Comparison of ENCODE assay signal across 15 cellular contexts in the genomic region with DNA sequence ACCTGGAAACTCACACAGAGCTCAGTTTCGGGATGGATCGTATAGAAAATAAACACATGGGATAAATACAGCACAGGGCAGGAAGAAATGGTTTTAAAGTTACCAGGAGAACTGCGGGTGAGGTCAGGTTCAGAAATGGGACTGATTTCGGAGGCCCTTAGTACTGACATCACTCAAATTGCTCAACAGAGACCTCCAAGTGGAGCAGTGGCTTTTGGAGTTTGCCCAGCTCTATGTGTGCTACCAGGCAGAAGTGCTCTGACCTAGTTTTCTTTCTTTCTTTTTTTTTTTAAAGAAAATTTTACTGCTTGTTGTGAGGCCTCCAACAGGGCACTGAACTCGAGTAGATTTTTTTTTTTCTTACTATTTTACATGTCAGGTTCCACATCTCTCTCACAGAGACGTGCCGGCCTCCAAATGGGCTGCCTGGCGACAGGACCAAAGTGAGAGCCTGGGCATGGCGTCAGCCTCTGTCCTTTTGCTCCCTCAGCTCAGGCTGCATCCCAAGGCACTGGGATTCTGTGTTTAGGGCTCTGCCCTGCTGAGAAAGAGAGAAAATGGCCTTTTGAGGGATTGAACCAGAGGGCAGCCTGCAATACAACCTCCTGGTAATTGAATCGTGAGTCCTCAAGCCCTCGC.
DNase-seq lines count a peak whose midpoint lies in the region; ATAC-seq, FAIRE-seq and TF ChIP-seq lines count a peak whose summit lies in the region.
"Had no signal": no experiment of that assay in that cellular context is flagged by ENCODE, and none has a peak within 500 bp of the region (broad histone marks: within the 10 kb centered on the region; RNA-seq: fewer than 3 reads in every experiment).

No MANE protein-coding gene starts in this region.

- no peaks in the 10 kb centered on the region for H3K9me3 ChIP-seq in GM23248 (ENCODE audit: low read depth)
- peaks cover 7% of the 10 kb centered on the region; the same call in 1 of the 2 replicates for H3K9me3 ChIP-seq in HepG2 (ENCODE audit: low read length)
- H3K9me3 ChIP-seq: sigmoid colon had no signal

- no peaks in the 10 kb centered on the region for H3K36me3 Mint-ChIP-seq in activated T-helper 17 cell treated with anti-CD3 and anti-CD28 coated beads, Interleukin-2, amount 50 U/mL, for 72 hours (ENCODE audit: low read depth)

- no peaks in the 10 kb centered on the region for H4K20me1 ChIP-seq in GM23248 (ENCODE audit: insufficient read depth)
- no peaks in the 10 kb centered on the region for H4K20me1 ChIP-seq in HepG2 (ENCODE audit: insufficient read depth, low read length)

- no peak overlapping the region for H3K4me3 ChIP-seq in GM23248
- H3K4me3 ChIP-seq in HepG2 (replicated peaks in 1 of 3; ENCODE audit: insufficient read depth in 1 of 3, low read depth in 2 of 3, low read length in 3 of 3), result no peak overlapping the region
- H3K4me3 ChIP-seq: K562, sigmoid colon had no signal

- peaks cover 22% of the 10 kb centered on the region for H3K4me1 Mint-ChIP-seq in activated T-helper 17 cell treated with anti-CD3 and anti-CD28 coated beads, Interleukin-2, amount 50 U/mL, for 72 hours
- H3K4me1 Mint-ChIP-seq: natural killer cell had no signal

- H3K9me2 ChIP-seq in GM23248 (ENCODE audit: insufficient read depth), result no peaks in the 10 kb centered on the region

- no peaks in the 10 kb centered on the region; the same call in 1 of the 2 replicates for H3F3A ChIP-seq in GM23248 (ENCODE audit: insufficient read depth)

- POLR2A ChIA-PET in HepG2 (lab: Yijun Ruan, JAX), result no interaction called here

- H3K36me3 ChIP-seq in GM23248 (ENCODE audit: low read depth) (no peaks in the 10 kb centered on the region), HepG2 (replicated peaks in 1 of 2; ENCODE audit: control insufficient read depth in 1 of 2, insufficient read depth in 2 of 2, low read length in 2 of 2) (no peaks in the 10 kb centered on the region; a peak in 1 of 5 replicates)
- H3K36me3 ChIP-seq: sigmoid colon had no signal

- H3K9me3 Mint-ChIP-seq in activated T-helper 17 cell treated with anti-CD3 and anti-CD28 coated beads, Interleukin-2, amount 50 U/mL, for 72 hours, result peaks cover 5% of the 10 kb centered on the region

- H3K4me2 ChIP-seq in GM23248 (ENCODE audit: unreplicated experiment) (no peak overlapping the region), HepG2 (ENCODE audit: low read depth, low read length) (no peak overlapping the region)

- no peaks in the 10 kb centered on the region for H3K27me3 Mint-ChIP-seq in activated T-helper 17 cell treated with anti-CD3 and anti-CD28 coated beads, Interleukin-2, amount 50 U/mL, for 72 hours
- H3K27me3 Mint-ChIP-seq: stimulated activated naive CD8-positive, alpha-beta T cell treated with anti-CD3 and anti-CD28 coated beads, Interleukin-15, Interleukin-2, amounts not matched to agents 100 ng/mL and 50 ng/mL, for 24 hours had no signal

- H2AFZ ChIP-seq in GM23248 (0 out of 2 replicates have a peak overlapping the region, but pooled peaks have one; percentile 23), HepG2 (ENCODE audit: low read length) (no peak overlapping the region)

- no peak for FAIRE-seq in HepG2 (lab: Jason Lieb, UNC)
- FAIRE-seq: K562 had no signal

- intact Hi-C loops in HepG2 (cut with micrococcal nuclease; ENCODE audit: unreplicated experiment), result no loop called here

- no peak for TF ChIP-seq RAD21 in HepG2 (CRISPR knock-in tag; IDR thresholded peaks at IDR 0.05)

- H3K27ac ChIP-seq in GM23248, result no peak overlapping the region
- H3K27ac ChIP-seq in HepG2 (ENCODE audit: extremely low read length, insufficient read depth, low read length), result no peak overlapping the region
- H3K27ac ChIP-seq: sigmoid colon, VCaP had no signal

- CTCF ChIA-PET in HepG2 (lab: Yijun Ruan, JAX; ENCODE audit: low intra/inter-chr PET ratio, low total read pairs), result no interaction called here

- in situ Hi-C loops in GM23248 (cut with MboI) (no loop called here), HepG2 (cut with HindIII; ENCODE audit: extremely low pct_ligation_motif_present, low pct_unique_long_range_greater_than_20kb) (no loop called here)

- DNase-seq in GM23248, result peak; percentile 48
- DNase-seq in fibroblast of gingiva (ENCODE audit: low read depth), result peak; percentile 83
- no peak for DNase-seq in HepG2 (ENCODE audit: low spot score)
- DNase-seq in smooth muscle cell of the brain vasculature (ENCODE audit: low read depth, low spot score), result peak; percentile 17
- no peak for DNase-seq in H4 (ENCODE audit: low spot score)
- DNase-seq in iPS-NIHi7 (ENCODE audit: extremely low spot score), result no peak
- DNase-seq: activated naive CD4-positive, alpha-beta T cell; natural killer cell; sigmoid colon had no signal

- BruUV-seq in HepG2 (replicated peaks; lab: Mats Ljungman, UMichigan), result no TSS peak

- peaks cover 10% of the 10 kb centered on the region; the same call in 1 of the 2 replicates for H3K4me1 ChIP-seq in GM23248 (ENCODE audit: insufficient read depth)
- peaks cover 58% of the 10 kb centered on the region for H3K4me1 ChIP-seq in HepG2 (ENCODE audit: insufficient read depth, low read length)
- H3K4me1 ChIP-seq: sigmoid colon had no signal

- 53 to 57% methylated on average over 11 of the region's 11 CpGs for WGBS in GM23248 (ENCODE audit: low coverage in 1 of 2, low lambda C conversion rate in 2 of 2, missing lambda C conversion rate in 2 of 2), 2 experiments
- 74% methylated on average over 11 of the region's 11 CpGs for WGBS in HepG2 (ENCODE audit: low lambda C conversion rate)

- TF ChIP-seq EP300 in HepG2 (IDR thresholded peaks at IDR 0.05; ENCODE audit: low read depth in 2 of 2, low read length in 2 of 2), result no peak
- no peak for TF ChIP-seq EP300 in HepG2 (CRISPR knock-in tag; IDR thresholded peaks at IDR 0.05; ENCODE audit: borderline replicate concordance)

- TF ChIP-seq CTCF in HepG2 (CRISPR knock-in tag; IDR thresholded peaks at IDR 0.05), result no peak

- no peak overlapping the region for H3K27ac Mint-ChIP-seq in activated T-helper 17 cell treated with anti-CD3 and anti-CD28 coated beads, Interleukin-2, amount 50 U/mL, for 72 hours
- H3K27ac Mint-ChIP-seq: B cell; natural killer cell; stimulated activated naive CD8-positive, alpha-beta T cell treated with anti-CD3 and anti-CD28 coated beads, Interleukin-15, Interleukin-2, amounts not matched to agents 100 ng/mL and 50 ng/mL, for 24 hours had no signal

- TF ChIP-seq POLR2A in HepG2 (IDR thresholded peaks at IDR 0.05; ENCODE audit: insufficient read depth in 1 of 2, low read depth in 2 of 2, low read length in 2 of 2), result no peak

- H3K27me3 ChIP-seq in GM23248 (replicated peaks; ENCODE audit: insufficient read depth), result no peaks in the 10 kb centered on the region
- no peaks in the 10 kb centered on the region for H3K27me3 ChIP-seq in HepG2 (ENCODE audit: control insufficient read depth in 1 of 2, insufficient read depth in 2 of 2, low read length in 2 of 2)
- H3K27me3 ChIP-seq: sigmoid colon had no signal

- H3K4me3 Mint-ChIP-seq in activated T-helper 17 cell treated with anti-CD3 and anti-CD28 coated beads, Interleukin-2, amount 50 U/mL, for 72 hours, result no peak overlapping the region
- H3K4me3 Mint-ChIP-seq: B cell; natural killer cell; stimulated activated naive CD8-positive, alpha-beta T cell treated with anti-CD3 and anti-CD28 coated beads, Interleukin-15, Interleukin-2, amounts not matched to agents 100 ng/mL and 50 ng/mL, for 24 hours had no signal

- H3K9ac ChIP-seq in GM23248, result no peak overlapping the region
- H3K9ac ChIP-seq in HepG2 (ENCODE audit: insufficient read depth, low read depth, low read length), result no peak overlapping the region

- H3K79me2 ChIP-seq in GM23248 (ENCODE audit: insufficient read depth) (no peaks in the 10 kb centered on the region), HepG2 (ENCODE audit: insufficient read depth, low read length) (no peaks in the 10 kb centered on the region)

- ATAC-seq in HepG2 (peak; percentile 23; the same call in 2 of the 3 replicates), HG03571 (IDR thresholded peaks at IDR 0.05; ENCODE audit: unreplicated experiment) (no peak)
- ATAC-seq in activated T-helper 17 cell treated with anti-CD3 and anti-CD28 coated beads, Interleukin-2, amount 50 U/mL, for 72 hours (replicated peaks), result no peak
- ATAC-seq: K562, natural killer cell had no signal

TF ChIP-seq in HepG2, 621 proteins besides CTCF, POLR2A, EP300 and RAD21 (continues in another document):
- TF ChIP-seq, protein P1, sequence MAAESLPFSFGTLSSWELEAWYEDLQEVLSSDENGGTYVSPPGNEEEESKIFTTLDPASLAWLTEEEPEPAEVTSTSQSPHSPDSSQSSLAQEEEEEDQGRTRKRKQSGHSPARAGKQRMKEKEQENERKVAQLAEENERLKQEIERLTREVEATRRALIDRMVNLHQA (CRISPR knock-in tag; IDR thresholded peaks at IDR 0.05), result no peak
- TF ChIP-seq ZNF180 (CRISPR knock-in tag; IDR thresholded peaks at IDR 0.05; ENCODE audit: borderline replicate concordance, low read depth), result no peak
- TF ChIP-seq XRCC5 (optimal IDR thresholded peaks at IDR 0.05; ENCODE audit: low read length), result no peak
- no peak for TF ChIP-seq SOX5 (CRISPR knock-in tag; IDR thresholded peaks at IDR 0.05; ENCODE audit: borderline replicate concordance)
- no peak for TF ChIP-seq ZNF296 (CRISPR knock-in tag; conservative IDR thresholded peaks at IDR 0.05)
- no peak for TF ChIP-seq MLX (CRISPR knock-in tag; IDR thresholded peaks at IDR 0.05)
- TF ChIP-seq ZNF382 (CRISPR knock-in tag; IDR thresholded peaks at IDR 0.05; ENCODE audit: borderline replicate concordance), result no peak
- TF ChIP-seq KDM6A (CRISPR knock-in tag; IDR thresholded peaks at IDR 0.05; ENCODE audit: low read depth), result no peak
- TF ChIP-seq HMGA1 (CRISPR knock-in tag; conservative IDR thresholded peaks at IDR 0.05), result no peak

Comparison
In these comparisons a context has a peak if more than half of its experiments do, and no peak if none do; other contexts are left out.
1. DNase-seq: peak in GM23248 (single experiment), fibroblast of gingiva (single experiment) and smooth muscle cell of the brain vasculature (single experiment); none in HepG2 (single experiment), H4 (single experiment) and iPS-NIHi7 (single experiment).